ENCODE assay signal across 16 cellular contexts in the genomic region with DNA sequence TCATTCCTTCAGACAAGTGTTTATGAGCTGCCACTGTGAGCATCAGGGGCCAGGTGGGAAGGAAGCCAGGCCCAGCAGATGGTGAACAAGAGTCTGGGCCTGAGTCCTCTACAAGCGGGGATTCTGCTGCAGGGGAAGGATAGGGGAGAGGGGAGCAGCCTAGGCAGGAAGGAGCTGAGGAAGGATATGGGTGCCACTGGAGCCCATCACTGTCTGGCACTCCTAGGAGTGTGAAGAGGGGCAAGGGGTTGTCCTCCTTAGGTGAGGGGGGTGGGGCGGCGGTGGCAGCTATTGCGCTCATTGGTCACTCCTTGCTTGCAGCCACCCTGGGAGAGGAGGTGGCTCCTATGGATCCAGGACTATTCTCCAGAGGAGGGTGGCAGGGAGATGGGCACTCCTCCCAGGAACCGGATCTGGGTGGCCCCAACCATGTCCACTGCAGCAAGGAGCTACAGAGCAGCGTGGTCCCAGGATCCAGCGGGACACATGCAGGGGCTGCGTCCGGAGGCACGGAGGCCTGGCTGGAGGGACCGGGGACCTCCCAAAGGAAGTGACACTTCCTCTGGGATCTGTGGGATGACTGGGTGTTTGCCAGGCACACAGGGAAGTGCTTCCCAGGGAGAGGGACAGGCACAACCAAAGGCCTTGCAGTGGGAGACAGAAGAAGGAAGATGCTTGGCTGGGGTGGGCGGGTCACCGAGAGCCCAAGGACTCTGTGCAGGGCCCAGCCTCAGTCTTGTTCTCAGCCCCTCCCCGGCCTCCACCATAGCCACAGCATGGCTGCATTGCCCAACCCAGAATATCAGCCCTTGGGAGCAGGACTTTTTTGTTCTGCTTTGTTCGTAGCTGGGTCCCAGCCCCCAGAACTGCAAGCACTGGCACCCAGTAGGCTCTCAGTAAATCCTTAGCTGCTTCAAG. TPM values are rescaled to one million over a fixed set of nuclear protein-coding genes. Genes with fewer than 3 reads are reported as not detected.
"Had no signal": no experiment of that assay in that cellular context is flagged by ENCODE, and none has a peak within 500 bp of the region (broad histone marks: within the 10 kb centered on the region; RNA-seq: fewer than 3 reads in every experiment).

No MANE protein-coding gene starts in this region.

RNA-seq across cellular contexts. Expression of gene KCNJ18, which starts 16.6 kb away (rescaled TPM):
- total RNA-seq: activated CD4-positive, alpha-beta memory T cell treated with anti-CD3 and anti-CD28 coated beads, Interleukin-2, amount 10 ng/mL, durations not matched to agents 7 days and 5 days; activated CD4-positive, alpha-beta T cell treated with anti-CD3 and anti-CD28 coated beads for 36 hours; activated CD4-positive, alpha-beta T cell treated with anti-CD3 and anti-CD28 coated beads, Interleukin-2, amount 10 ng/mL, durations not matched to agents 7 days and 5 days; activated CD8-positive, alpha-beta memory T cell treated with anti-CD3 and anti-CD28 coated beads, Interleukin-2, amount 10 ng/mL, durations not matched to agents 7 days and 5 days; activated CD8-positive, alpha-beta T cell treated with anti-CD3 and anti-CD28 coated beads, Interleukin-2, amount 10 ng/mL, durations not matched to agents 7 days and 5 days; activated naive CD8-positive, alpha-beta T cell treated with anti-CD3 and anti-CD28 coated beads, Interleukin-2, amount 10 ng/mL, durations not matched to agents 7 days and 5 days; activated T-helper 2 cell treated with anti-CD3 and anti-CD28 coated beads, Interferon-gamma antibody, Interleukin-2, Interleukin-4, amounts not matched to agents 10 μg/mL and 5 μg/mL and 100 μg/mL, durations not matched to agents 14 hours and 24 hours and 36 hours; ascending aorta; bronchial epithelial cell; cardiac muscle cell; T-cell; T-helper 1 cell treated with Interleukin-12 subunit alpha and Interleukin-12 subunit beta and Interleukin-4 antibody, amounts not matched to agents 30 ng/mL and 1 ng/mL, for 36 hours; T-helper 17 cell; T-helper 2 cell treated with Interferon-gamma antibody and Interleukin-4, amounts not matched to agents 100 ng/mL and 5 ng/mL, for 36 hours; WTC11 had no signal
- polyA plus RNA-seq: adipose tissue, cardiac muscle cell had no signal
